ENCODE assay signal across 16 cellular contexts in the genomic region with DNA sequence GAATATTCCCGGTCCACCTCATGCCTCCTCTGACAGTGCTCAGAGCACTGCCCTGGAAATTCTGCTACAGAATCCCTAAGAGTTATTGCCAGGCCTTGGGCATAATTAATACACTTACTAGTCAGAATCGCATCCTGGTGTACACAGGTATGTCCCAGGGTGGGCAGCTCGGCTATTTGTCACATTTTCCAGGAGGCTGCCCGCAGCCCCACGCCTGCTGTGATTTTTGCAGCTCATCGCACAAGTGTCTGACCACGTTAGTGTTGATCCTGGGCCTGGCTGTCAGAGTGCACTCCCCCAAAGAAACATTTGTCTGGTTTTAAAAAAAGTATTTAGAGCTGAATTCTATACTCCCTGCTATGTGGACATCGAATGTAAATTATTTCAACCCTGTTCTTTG.
DNase-seq lines count a peak whose midpoint lies in the region; ATAC-seq and TF ChIP-seq lines count a peak whose summit lies in the region.
"Had no signal": no experiment of that assay in that cellular context is flagged by ENCODE, and none has a peak within 500 bp of the region (broad histone marks: within the 10 kb centered on the region; RNA-seq: fewer than 3 reads in every experiment).

No MANE protein-coding gene starts in this region.

- CTCF ChIA-PET in Caco-2 (lab: Charles Lee): no interaction called here

- DNase-seq in G401 (ENCODE audit: low spot score): peak; percentile 91
- DNase-seq in cerebellar cortex (ENCODE audit: low spot score): peak; percentile 88
- DNase-seq in coronary artery (ENCODE audit: low spot score): peak; percentile 11
- no peak for DNase-seq in AG20443 (ENCODE audit: low spot score)
- no peak for DNase-seq in Caco-2
- DNase-seq: AML-193; CD4-positive, alpha-beta memory T cell; COR-L47; DMS153; EL; GF-D8; H9 had no signal

- no peak overlapping the region for H3K4me3 Mint-ChIP-seq in Caco-2 (ENCODE audit: unreplicated experiment)
- H3K4me3 Mint-ChIP-seq: CD4-positive, alpha-beta memory T cell; GM23338; H9 had no signal

- TF ChIP-seq CTCF in coronary artery (IDR thresholded peaks at IDR 0.05): no peak
- TF ChIP-seq CTCF in Caco-2 (IDR thresholded peaks at IDR 0.05; ENCODE audit: insufficient read depth in 1 of 2, low read depth in 1 of 2, low read length in 1 of 2, severe bottlenecking in 1 of 2, unreplicated experiment in 1 of 2): no peak

- H3K36me3 Mint-ChIP-seq in Caco-2 (ENCODE audit: insufficient read depth, unreplicated experiment): no peaks in the 10 kb centered on the region

- H3K27me3 Mint-ChIP-seq in Caco-2 (ENCODE audit: insufficient read depth, unreplicated experiment): no peaks in the 10 kb centered on the region

- no peak overlapping the region for H3K27ac ChIP-seq in coronary artery
- H3K27ac ChIP-seq: 22Rv1 had no signal

- H3K27ac Mint-ChIP-seq in Caco-2 (ENCODE audit: unreplicated experiment): no peak overlapping the region
- H3K27ac Mint-ChIP-seq: CD4-positive, alpha-beta memory T cell; GM23338 had no signal

- H3K4me3 ChIP-seq in coronary artery: no peak overlapping the region
- no peak overlapping the region for H3K4me3 ChIP-seq in Caco-2 (ENCODE audit: low read depth, low read length)
- H3K4me3 ChIP-seq: GM23338 had no signal

- H3K9me3 ChIP-seq in Caco-2: no peaks in the 10 kb centered on the region

- no peaks in the 10 kb centered on the region for H3K4me1 ChIP-seq in Caco-2

- no peaks in the 10 kb centered on the region for H3K36me3 ChIP-seq in Caco-2 (ENCODE audit: control insufficient read depth, insufficient read depth, low read length)

- no peaks in the 10 kb centered on the region for H3K27me3 ChIP-seq in Caco-2 (replicated peaks; ENCODE audit: control insufficient read depth, insufficient read depth, low read length)

- POLR2A ChIA-PET in Caco-2 (lab: Charles Lee): no interaction called here

- H3K4me1 Mint-ChIP-seq in Caco-2 (ENCODE audit: low read depth, unreplicated experiment): no peaks in the 10 kb centered on the region
- H3K4me1 Mint-ChIP-seq: CD4-positive, alpha-beta memory T cell had no signal

- ATAC-seq in HG03159 (IDR thresholded peaks at IDR 0.05; ENCODE audit: unreplicated experiment): no peak
- ATAC-seq: GM23338, HCT116 had no signal

- intact Hi-C loops in Caco-2 (cut with micrococcal nuclease; ENCODE audit: unreplicated experiment): no loop called here

- H3K9me3 Mint-ChIP-seq in Caco-2 (ENCODE audit: unreplicated experiment): peaks cover 11% of the 10 kb centered on the region

- no TSS peak for BruUV-seq in Caco-2 (replicated peaks; lab: Mats Ljungman, UMichigan)

- in situ Hi-C loops in G401 (cut with HindIII; ENCODE audit: low sequenced_read_pairs): no loop called here

Comparison
In these comparisons a context has a peak if more than half of its experiments do, and no peak if none do; other contexts are left out.
1. DNase-seq: peak in G401 (single experiment), cerebellar cortex (single experiment) and coronary artery (single experiment); none in AG20443 (single experiment) and Caco-2 (0 of 2).